Comparison of ENCODE assay signal across 1 cellular context in genomic region chr1:189315035-189315927, GRCh38.
TF ChIP-seq lines count a peak whose summit lies in the region.

No MANE protein-coding gene starts in this region.

TF ChIP-seq in GM23338, 12 proteins besides CTCF, POLR2A, EP300 and RAD21 (continued from another document):
- TF ChIP-seq, protein P1, sequence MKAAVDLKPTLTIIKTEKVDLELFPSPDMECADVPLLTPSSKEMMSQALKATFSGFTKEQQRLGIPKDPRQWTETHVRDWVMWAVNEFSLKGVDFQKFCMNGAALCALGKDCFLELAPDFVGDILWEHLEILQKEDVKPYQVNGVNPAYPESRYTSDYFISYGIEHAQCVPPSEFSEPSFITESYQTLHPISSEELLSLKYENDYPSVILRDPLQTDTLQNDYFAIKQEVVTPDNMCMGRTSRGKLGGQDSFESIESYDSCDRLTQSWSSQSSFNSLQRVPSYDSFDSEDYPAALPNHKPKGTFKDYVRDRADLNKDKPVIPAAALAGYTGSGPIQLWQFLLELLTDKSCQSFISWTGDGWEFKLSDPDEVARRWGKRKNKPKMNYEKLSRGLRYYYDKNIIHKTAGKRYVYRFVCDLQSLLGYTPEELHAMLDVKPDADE (IDR thresholded peaks at IDR 0.05), result no peak
- no peak for TF ChIP-seq ZNF331 (CRISPR knock-in tag; IDR thresholded peaks at IDR 0.05; ENCODE audit: low read depth)
- TF ChIP-seq, protein P2, sequence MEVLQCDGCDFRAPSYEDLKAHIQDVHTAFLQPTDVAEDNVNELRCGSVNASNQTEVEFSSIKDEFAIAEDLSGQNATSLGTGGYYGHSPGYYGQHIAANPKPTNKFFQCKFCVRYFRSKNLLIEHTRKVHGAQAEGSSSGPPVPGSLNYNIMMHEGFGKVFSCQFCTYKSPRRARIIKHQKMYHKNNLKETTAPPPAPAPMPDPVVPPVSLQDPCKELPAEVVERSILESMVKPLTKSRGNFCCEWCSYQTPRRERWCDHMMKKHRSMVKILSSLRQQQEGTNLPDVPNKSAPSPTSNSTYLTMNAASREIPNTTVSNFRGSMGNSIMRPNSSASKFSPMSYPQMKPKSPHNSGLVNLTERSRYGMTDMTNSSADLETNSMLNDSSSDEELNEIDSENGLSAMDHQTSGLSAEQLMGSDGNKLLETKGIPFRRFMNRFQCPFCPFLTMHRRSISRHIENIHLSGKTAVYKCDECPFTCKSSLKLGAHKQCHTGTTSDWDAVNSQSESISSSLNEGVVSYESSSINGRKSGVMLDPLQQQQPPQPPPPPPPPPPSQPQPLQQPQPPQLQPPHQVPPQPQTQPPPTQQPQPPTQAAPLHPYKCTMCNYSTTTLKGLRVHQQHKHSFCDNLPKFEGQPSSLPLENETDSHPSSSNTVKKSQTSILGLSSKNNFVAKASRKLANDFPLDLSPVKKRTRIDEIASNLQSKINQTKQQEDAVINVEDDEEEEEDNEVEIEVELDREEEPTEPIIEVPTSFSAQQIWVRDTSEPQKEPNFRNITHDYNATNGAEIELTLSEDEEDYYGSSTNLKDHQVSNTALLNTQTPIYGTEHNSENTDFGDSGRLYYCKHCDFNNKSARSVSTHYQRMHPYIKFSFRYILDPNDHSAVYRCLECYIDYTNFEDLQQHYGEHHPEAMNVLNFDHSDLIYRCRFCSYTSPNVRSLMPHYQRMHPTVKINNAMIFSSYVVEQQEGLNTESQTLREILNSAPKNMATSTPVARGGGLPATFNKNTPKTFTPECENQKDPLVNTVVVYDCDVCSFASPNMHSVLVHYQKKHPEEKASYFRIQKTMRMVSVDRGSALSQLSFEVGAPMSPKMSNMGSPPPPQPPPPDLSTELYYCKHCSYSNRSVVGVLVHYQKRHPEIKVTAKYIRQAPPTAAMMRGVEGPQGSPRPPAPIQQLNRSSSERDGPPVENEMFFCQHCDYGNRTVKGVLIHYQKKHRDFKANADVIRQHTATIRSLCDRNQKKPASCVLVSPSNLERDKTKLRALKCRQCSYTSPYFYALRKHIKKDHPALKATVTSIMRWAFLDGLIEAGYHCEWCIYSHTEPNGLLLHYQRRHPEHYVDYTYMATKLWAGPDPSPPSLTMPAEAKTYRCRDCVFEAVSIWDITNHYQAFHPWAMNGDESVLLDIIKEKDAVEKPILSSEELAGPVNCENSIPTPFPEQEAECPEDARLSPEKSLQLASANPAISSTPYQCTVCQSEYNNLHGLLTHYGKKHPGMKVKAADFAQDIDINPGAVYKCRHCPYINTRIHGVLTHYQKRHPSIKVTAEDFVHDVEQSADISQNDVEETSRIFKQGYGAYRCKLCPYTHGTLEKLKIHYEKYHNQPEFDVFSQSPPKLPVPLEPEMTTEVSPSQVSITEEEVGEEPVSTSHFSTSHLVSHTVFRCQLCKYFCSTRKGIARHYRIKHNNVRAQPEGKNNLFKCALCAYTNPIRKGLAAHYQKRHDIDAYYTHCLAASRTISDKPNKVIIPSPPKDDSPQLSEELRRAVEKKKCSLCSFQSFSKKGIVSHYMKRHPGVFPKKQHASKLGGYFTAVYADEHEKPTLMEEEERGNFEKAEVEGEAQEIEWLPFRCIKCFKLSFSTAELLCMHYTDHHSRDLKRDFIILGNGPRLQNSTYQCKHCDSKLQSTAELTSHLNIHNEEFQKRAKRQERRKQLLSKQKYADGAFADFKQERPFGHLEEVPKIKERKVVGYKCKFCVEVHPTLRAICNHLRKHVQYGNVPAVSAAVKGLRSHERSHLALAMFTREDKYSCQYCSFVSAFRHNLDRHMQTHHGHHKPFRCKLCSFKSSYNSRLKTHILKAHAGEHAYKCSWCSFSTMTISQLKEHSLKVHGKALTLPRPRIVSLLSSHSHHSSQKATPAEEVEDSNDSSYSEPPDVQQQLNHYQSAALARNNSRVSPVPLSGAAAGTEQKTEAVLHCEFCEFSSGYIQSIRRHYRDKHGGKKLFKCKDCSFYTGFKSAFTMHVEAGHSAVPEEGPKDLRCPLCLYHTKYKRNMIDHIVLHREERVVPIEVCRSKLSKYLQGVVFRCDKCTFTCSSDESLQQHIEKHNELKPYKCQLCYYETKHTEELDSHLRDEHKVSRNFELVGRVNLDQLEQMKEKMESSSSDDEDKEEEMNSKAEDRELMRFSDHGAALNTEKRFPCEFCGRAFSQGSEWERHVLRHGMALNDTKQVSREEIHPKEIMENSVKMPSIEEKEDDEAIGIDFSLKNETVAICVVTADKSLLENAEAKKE (CRISPR knock-in tag; IDR thresholded peaks at IDR 0.05), result no peak
- no peak for TF ChIP-seq CREB1 (CRISPR knock-in tag; IDR thresholded peaks at IDR 0.05; ENCODE audit: low read depth)
- no peak for TF ChIP-seq ZNF114 (CRISPR knock-in tag; IDR thresholded peaks at IDR 0.05)
- TF ChIP-seq EZH2 (IDR thresholded peaks at IDR 0.05; ENCODE audit: low read depth, unreplicated experiment), result no peak
